Comparison of ENCODE assay signal across 26 cellular contexts in genomic region chr18:56118422-56118821, GRCh38.
"Had no signal": no experiment of that assay in that cellular context is flagged by ENCODE, and none has a peak within 500 bp of the region (broad histone marks: within the 10 kb centered on the region; RNA-seq: fewer than 3 reads in every experiment).

No MANE protein-coding gene starts in this region.

- H3K27ac ChIP-seq: brain microvascular endothelial cell, cardiac muscle cell, KMS-11, SJCRH30, VCaP had no signal

- H3K9me3 ChIP-seq: SJCRH30, SK-N-SH had no signal

- H3K4me3 ChIP-seq: cardiac muscle cell, SJCRH30 had no signal

- H3K36me3 ChIP-seq: brain microvascular endothelial cell, cardiac muscle cell, SJCRH30 had no signal

- DNase-seq: activated CD4-positive, alpha-beta T cell treated with anti-CD3 and anti-CD28 coated beads for 4 hours; activated CD4-positive, alpha-beta T cell treated with anti-CD3 and anti-CD28 coated beads, Interleukin-2, amount 50 U/mL, for 4 hours; activated CD8-positive, alpha-beta T cell treated with anti-CD3 and anti-CD28 coated beads, Interleukin-2, amount 10 ng/mL, durations not matched to agents 7 days and 5 days; activated gamma-delta T cell; activated naive CD4-positive, alpha-beta T cell treated with anti-CD3 and anti-CD28 coated beads for 36 hours; activated naive CD8-positive, alpha-beta T cell treated with anti-CD3 and anti-CD28 coated beads for 36 hours; activated T-cell treated with anti-CD3 and anti-CD28 coated beads, Interleukin-2, amount 50 U/mL, for 24 hours; brain microvascular endothelial cell; NCI-H1092; NCI-H1417; NCI-H1930; NCI-H2107; NCI-H345; NCI-H510A; NCI-H526 treated with DMSO at 0.1 percent for 48 hours; NCI-H82; OCI-M1; RPMI8226; SJCRH30; SK-N-SH; T-helper 1 cell had no signal

- H3K4me1 ChIP-seq: SJCRH30 had no signal

- H3K27me3 ChIP-seq: brain microvascular endothelial cell, cardiac muscle cell, SJCRH30 had no signal

- ATAC-seq: activated CD8-positive, alpha-beta T cell treated with anti-CD3 and anti-CD28 coated beads, Interleukin-2, amount 10 ng/mL, durations not matched to agents 7 days and 5 days; Panc1; Right ventricle myocardium inferior had no signal
